ENCODE assay signal across 8 cellular contexts in the genomic region with DNA sequence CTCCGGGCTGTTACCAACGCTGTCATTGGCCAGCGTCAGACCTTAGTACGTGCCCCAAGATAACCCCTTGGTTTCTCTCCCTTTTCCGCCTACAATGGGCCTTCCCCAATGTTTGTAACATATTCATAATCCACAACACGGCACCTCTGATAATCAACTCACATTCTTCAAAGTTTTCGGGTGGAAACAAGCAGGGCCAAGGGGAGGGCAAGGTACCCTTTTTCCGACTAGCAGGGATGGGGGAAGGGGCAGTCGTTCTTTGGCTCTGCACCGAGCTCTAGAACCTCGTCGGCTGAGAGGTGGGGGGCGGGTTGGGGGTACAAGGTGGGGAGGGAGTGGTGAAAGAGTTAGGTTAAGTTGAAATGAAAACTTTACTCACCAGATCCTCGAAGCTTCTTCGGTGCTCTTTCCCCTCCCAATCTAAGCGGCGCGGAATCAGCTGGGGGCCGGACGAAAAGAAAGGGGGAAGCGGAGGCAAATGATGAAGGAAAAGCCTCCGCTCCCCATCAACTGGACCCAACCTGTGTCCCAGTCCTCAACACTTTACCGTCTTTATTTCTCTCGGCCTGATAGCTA. TPM values are rescaled to one million over a fixed set of nuclear protein-coding genes. Genes with fewer than 3 reads are reported as not detected.
DNase-seq lines count a peak whose midpoint lies in the region; ATAC-seq and TF ChIP-seq lines count a peak whose summit lies in the region.

No MANE protein-coding gene starts in this region.

- peak overlapping the region; percentile 91 for H3K4me3 Mint-ChIP-seq in activated naive CD8-positive, alpha-beta T cell
- H3K4me3 Mint-ChIP-seq in osteocyte (ENCODE audit: unreplicated experiment) (peak overlapping the region; percentile 83), type B pancreatic cell (peak overlapping the region; percentile 97)

- H3K9me3 ChIP-seq in HAP-1: no peaks in the 10 kb centered on the region
- no peaks in the 10 kb centered on the region for H3K9me3 ChIP-seq in MM.1S (replicated peaks; ENCODE audit: insufficient read depth, low read length)

- no peaks in the 10 kb centered on the region for H3F3A ChIP-seq in MM.1S (ENCODE audit: insufficient read depth, low read length)

- DNase-seq in G401 (ENCODE audit: low spot score) (peak; percentile 91), HAP-1 (ENCODE audit: low spot score in 2 of 2) (peak; percentile 70 to 77), MM.1S (peak; percentile 70), head of caudate nucleus (peak; percentile 54 to 91 (median 83)), osteocyte (ENCODE audit: extremely low spot score, unreplicated experiment) (no peak), type B pancreatic cell (ENCODE audit: extremely low spot score, unreplicated experiment) (no peak)

- no peaks in the 10 kb centered on the region for H3K27me3 Mint-ChIP-seq in activated naive CD8-positive, alpha-beta T cell
- H3K27me3 Mint-ChIP-seq in osteocyte (ENCODE audit: unreplicated experiment) (no peaks in the 10 kb centered on the region), type B pancreatic cell (no peaks in the 10 kb centered on the region)

- H3K4me2 ChIP-seq in MM.1S (ENCODE audit: low read depth, low read length): peak overlapping the region; percentile 24; the same call in 1 of the 2 replicates

- H2AFZ ChIP-seq in MM.1S (ENCODE audit: low read length): peak overlapping the region; percentile 39

- peak overlapping the region; percentile 51 for H3K4me3 ChIP-seq in HAP-1
- H3K4me3 ChIP-seq in MM.1S (ENCODE audit: low read length): peak overlapping the region; percentile 78

- H3K9me2 ChIP-seq in MM.1S (replicated peaks; ENCODE audit: insufficient read depth, low read length): no peaks in the 10 kb centered on the region

- peaks cover 44% of the 10 kb centered on the region for H3K4me1 Mint-ChIP-seq in activated naive CD8-positive, alpha-beta T cell (ENCODE audit: low read depth)
- H3K4me1 Mint-ChIP-seq in osteocyte (ENCODE audit: unreplicated experiment) (peaks cover 15% of the 10 kb centered on the region), type B pancreatic cell (ENCODE audit: unreplicated experiment) (no peaks in the 10 kb centered on the region)

- H3K9me3 Mint-ChIP-seq in activated naive CD8-positive, alpha-beta T cell (ENCODE audit: low read depth): no peaks in the 10 kb centered on the region
- H3K9me3 Mint-ChIP-seq in osteocyte (ENCODE audit: unreplicated experiment): peaks cover 3% of the 10 kb centered on the region
- H3K9me3 Mint-ChIP-seq in type B pancreatic cell: no peaks in the 10 kb centered on the region

- no peak for TF ChIP-seq CTCF in MM.1S (IDR thresholded peaks at IDR 0.05; ENCODE audit: low read length)
- TF ChIP-seq CTCF in osteocyte (IDR thresholded peaks at IDR 0.05): no peak
- no peak for TF ChIP-seq CTCF in type B pancreatic cell (conservative IDR thresholded peaks at IDR 0.05)

- H3K27ac Mint-ChIP-seq in activated naive CD8-positive, alpha-beta T cell: peak overlapping the region; percentile 90
- peak overlapping the region; percentile 87 for H3K27ac Mint-ChIP-seq in osteocyte (ENCODE audit: unreplicated experiment)
- peak overlapping the region; percentile 95 for H3K27ac Mint-ChIP-seq in type B pancreatic cell

- intact Hi-C loops in head of caudate nucleus (cut with DNase I): loop anchor here (5.0 kb wide), 1 partner anchor 314 kb away; no protein-coding TSS in a partner anchor

- peaks cover 19% of the 10 kb centered on the region for H3K4me1 ChIP-seq in HAP-1
- peaks cover 10% of the 10 kb centered on the region; the same call in 1 of the 2 replicates for H3K4me1 ChIP-seq in MM.1S (ENCODE audit: low read length)

- ATAC-seq in SK-N-SH treated with all-trans-retinoic acid at 6 μM for 48 hours: peak; percentile 71

- H3K36me3 Mint-ChIP-seq in activated naive CD8-positive, alpha-beta T cell: peaks cover 2% of the 10 kb centered on the region
- H3K36me3 Mint-ChIP-seq in osteocyte (ENCODE audit: unreplicated experiment) (peaks cover 2% of the 10 kb centered on the region), type B pancreatic cell (no peaks in the 10 kb centered on the region)

- H3K9ac ChIP-seq in MM.1S (ENCODE audit: low read length): peak overlapping the region; percentile 62; the same call in 1 of the 2 replicates

- H4K20me1 ChIP-seq in MM.1S (ENCODE audit: insufficient read depth, low read length): no peaks in the 10 kb centered on the region

- H3K79me2 ChIP-seq in MM.1S (ENCODE audit: low read length): peaks cover 20% of the 10 kb centered on the region

- H3K36me3 ChIP-seq in HAP-1 (replicated peaks) (no peaks in the 10 kb centered on the region), MM.1S (replicated peaks; ENCODE audit: insufficient read depth, low read length) (no peaks in the 10 kb centered on the region)

- peak overlapping the region; percentile 51; the same call in 1 of the 2 replicates for H3K27ac ChIP-seq in MM.1S (ENCODE audit: low read length)

- no peaks in the 10 kb centered on the region for H3K27me3 ChIP-seq in HAP-1 (ENCODE audit: low read depth)
- H3K27me3 ChIP-seq in MM.1S (replicated peaks; ENCODE audit: insufficient read depth, low read length): no peaks in the 10 kb centered on the region

- in situ Hi-C loops in G401 (cut with HindIII; ENCODE audit: low sequenced_read_pairs) (no loop called here), HAP-1 (cut with MboI; ENCODE audit: low sequenced_read_pairs) (no loop called here)

TF ChIP-seq in SK-N-SH treated with all-trans-retinoic acid at 6 μM for 48 hours, 23 proteins besides CTCF, POLR2A, EP300 and RAD21:
- TF ChIP-seq GLIS3 (CRISPR knock-in tag; IDR thresholded peaks at IDR 0.05): no peak

RNA-seq across cellular contexts. Expression of gene BRWD3, which starts 1.4 kb away (rescaled TPM):
- total RNA-seq in G401 (2014; rRNA removed; shearing (Covaris generic)): 8.7 and 12.4 TPM in 2 replicates
- total RNA-seq in osteocyte (23.1 and 24.9 TPM in 2 replicates), type B pancreatic cell (ENCODE audit: low replicate concordance) (36.2 and 37.8 TPM in 2 replicates)

Comparison
In these comparisons a context has a peak if more than half of its experiments do, and no peak if none do; other contexts are left out.
1. DNase-seq: peak in G401 (single experiment), HAP-1 (2 of 2), MM.1S (single experiment) and head of caudate nucleus (42 of 42); none in osteocyte (single experiment) and type B pancreatic cell (single experiment).
2. Peak in every context shown above with its lines, with median percentiles within 50 percentile points of each other: H3K27ac Mint-ChIP-seq and H3K4me3 Mint-ChIP-seq.